Comparison of ENCODE assay signal across 1 cellular context in the genomic region with DNA sequence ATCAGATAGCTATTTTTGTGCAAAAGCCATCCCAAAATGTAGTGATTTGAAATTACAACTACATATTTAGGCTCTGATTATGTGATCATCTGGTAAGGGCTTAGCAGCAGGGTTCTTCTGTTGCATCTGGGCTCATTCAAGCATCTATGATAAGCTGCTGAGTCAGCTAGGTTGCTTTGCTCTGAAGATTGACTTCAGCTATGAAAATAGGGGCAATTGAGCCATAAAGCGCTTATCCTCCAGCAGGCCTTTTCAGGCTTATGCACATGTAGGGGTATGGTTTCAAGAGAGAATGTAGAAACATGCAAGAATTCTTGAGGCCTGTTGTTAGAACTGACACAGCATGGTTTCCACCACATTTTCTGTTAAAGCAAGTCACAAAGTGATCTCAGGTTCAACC.
TF ChIP-seq lines count a peak whose summit lies in the region.

No MANE protein-coding gene starts in this region.

TF ChIP-seq in HepG2, 621 proteins besides CTCF, POLR2A, EP300 and RAD21 (continued from another document):
- TF ChIP-seq, protein P1, sequence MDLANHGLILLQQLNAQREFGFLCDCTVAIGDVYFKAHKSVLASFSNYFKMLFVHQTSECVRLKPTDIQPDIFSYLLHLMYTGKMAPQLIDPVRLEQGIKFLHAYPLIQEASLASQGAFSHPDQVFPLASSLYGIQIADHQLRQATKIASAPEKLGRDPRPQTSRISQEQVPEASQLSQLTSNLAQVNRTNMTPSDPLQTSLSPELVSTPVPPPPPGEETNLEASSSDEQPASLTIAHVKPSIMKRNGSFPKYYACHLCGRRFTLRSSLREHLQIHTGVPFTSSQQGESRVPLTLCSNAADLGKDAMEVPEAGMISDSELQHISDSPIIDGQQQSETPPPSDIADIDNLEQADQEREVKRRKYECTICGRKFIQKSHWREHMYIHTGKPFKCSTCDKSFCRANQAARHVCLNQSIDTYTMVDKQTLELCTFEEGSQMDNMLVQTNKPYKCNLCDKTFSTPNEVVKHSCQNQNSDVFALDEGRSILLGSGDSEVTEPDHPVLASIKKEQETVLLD (CRISPR knock-in tag; IDR thresholded peaks at IDR 0.05; ENCODE audit: low read depth), result no peak
- no peak for TF ChIP-seq ZNF619 (CRISPR knock-in tag; IDR thresholded peaks at IDR 0.05)
- TF ChIP-seq RARA (CRISPR knock-in tag; IDR thresholded peaks at IDR 0.05), result 0 out of 2 replicates have a peak, but pooled peaks have one; percentile 11
- TF ChIP-seq ZNF24 (IDR thresholded peaks at IDR 0.05), result no peak
- no peak for TF ChIP-seq SNRNP70 (IDR thresholded peaks at IDR 0.05; ENCODE audit: low read depth, low read length)
- TF ChIP-seq YEATS4 (CRISPR knock-in tag; IDR thresholded peaks at IDR 0.05; ENCODE audit: borderline replicate concordance), result 0 out of 2 replicates have a peak, but pooled peaks have one; percentile 10
- TF ChIP-seq NFRKB (IDR thresholded peaks at IDR 0.05), result no peak
- TF ChIP-seq, protein P2, sequence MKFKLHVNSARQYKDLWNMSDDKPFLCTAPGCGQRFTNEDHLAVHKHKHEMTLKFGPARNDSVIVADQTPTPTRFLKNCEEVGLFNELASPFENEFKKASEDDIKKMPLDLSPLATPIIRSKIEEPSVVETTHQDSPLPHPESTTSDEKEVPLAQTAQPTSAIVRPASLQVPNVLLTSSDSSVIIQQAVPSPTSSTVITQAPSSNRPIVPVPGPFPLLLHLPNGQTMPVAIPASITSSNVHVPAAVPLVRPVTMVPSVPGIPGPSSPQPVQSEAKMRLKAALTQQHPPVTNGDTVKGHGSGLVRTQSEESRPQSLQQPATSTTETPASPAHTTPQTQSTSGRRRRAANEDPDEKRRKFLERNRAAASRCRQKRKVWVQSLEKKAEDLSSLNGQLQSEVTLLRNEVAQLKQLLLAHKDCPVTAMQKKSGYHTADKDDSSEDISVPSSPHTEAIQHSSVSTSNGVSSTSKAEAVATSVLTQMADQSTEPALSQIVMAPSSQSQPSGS (CRISPR knock-in tag; IDR thresholded peaks at IDR 0.05), result no peak
- no peak for TF ChIP-seq NR2C2 (CRISPR knock-in tag; IDR thresholded peaks at IDR 0.05; ENCODE audit: borderline replicate concordance)
- TF ChIP-seq CEBPB (IDR thresholded peaks at IDR 0.05; ENCODE audit: borderline replicate concordance, low read depth, low read length), result no peak
- no peak for TF ChIP-seq PRMT3 (CRISPR knock-in tag; IDR thresholded peaks at IDR 0.05; ENCODE audit: borderline replicate concordance, low read depth)
- no peak for TF ChIP-seq ETV6 (CRISPR knock-in tag; conservative IDR thresholded peaks at IDR 0.05)
- TF ChIP-seq, protein P3, sequence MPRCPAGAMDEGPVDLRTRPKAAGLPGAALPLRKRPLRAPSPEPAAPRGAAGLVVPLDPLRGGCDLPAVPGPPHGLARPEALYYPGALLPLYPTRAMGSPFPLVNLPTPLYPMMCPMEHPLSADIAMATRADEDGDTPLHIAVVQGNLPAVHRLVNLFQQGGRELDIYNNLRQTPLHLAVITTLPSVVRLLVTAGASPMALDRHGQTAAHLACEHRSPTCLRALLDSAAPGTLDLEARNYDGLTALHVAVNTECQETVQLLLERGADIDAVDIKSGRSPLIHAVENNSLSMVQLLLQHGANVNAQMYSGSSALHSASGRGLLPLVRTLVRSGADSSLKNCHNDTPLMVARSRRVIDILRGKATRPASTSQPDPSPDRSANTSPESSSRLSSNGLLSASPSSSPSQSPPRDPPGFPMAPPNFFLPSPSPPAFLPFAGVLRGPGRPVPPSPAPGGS (CRISPR knock-in tag; IDR thresholded peaks at IDR 0.05), result no peak
- peak; percentile 93 for TF ChIP-seq MAFF (IDR thresholded peaks at IDR 0.05; ENCODE audit: low read depth, low read length)
- peak; percentile 100 for TF ChIP-seq ZNF331 (CRISPR knock-in tag; IDR thresholded peaks at IDR 0.05)
- TF ChIP-seq, protein P4, sequence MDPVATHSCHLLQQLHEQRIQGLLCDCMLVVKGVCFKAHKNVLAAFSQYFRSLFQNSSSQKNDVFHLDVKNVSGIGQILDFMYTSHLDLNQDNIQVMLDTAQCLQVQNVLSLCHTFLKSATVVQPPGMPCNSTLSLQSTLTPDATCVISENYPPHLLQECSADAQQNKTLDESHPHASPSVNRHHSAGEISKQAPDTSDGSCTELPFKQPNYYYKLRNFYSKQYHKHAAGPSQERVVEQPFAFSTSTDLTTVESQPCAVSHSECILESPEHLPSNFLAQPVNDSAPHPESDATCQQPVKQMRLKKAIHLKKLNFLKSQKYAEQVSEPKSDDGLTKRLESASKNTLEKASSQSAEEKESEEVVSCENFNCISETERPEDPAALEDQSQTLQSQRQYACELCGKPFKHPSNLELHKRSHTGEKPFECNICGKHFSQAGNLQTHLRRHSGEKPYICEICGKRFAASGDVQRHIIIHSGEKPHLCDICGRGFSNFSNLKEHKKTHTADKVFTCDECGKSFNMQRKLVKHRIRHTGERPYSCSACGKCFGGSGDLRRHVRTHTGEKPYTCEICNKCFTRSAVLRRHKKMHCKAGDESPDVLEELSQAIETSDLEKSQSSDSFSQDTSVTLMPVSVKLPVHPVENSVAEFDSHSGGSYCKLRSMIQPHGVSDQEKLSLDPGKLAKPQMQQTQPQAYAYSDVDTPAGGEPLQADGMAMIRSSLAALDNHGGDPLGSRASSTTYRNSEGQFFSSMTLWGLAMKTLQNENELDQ (CRISPR knock-in tag; IDR thresholded peaks at IDR 0.05; ENCODE audit: borderline replicate concordance), result no peak
- no peak for TF ChIP-seq IRF2 (CRISPR knock-in tag; IDR thresholded peaks at IDR 0.05)
TF ChIP-seq in HepG2: peak in this region for 7.
